ENCODE assay signal across 13 cellular contexts in the genomic region with DNA sequence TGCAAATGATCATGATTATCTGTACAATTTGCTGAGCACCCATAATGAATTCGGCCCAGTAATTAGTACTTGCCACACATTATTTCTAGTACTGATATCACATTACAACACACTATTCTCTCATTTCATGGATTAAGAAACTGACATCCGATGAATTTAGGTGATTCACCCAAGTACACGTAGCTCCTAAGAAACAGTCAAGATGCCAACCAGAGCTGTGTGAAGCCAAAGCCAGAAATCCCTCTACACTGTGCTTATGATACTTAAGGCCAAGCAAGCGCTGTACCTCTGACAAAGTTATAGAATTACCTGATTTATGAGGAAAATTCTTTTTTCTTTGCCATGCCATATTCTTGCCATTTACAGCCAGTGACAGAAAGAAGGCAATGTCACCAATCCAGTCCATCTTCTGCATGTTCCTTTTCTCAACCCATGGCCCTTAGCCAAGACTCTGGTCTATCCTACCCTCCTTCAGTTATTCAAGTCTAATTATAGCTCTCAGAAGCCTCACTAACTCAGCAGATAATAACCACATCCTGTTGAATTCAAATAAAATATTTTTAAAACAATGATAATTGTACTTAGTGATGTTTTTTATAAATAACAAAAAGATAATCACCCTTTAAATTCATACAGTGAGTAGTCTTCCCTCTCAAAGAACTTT.
DNase-seq lines count a peak whose midpoint lies in the region; ATAC-seq and TF ChIP-seq lines count a peak whose summit lies in the region.
"Had no signal": no experiment of that assay in that cellular context is flagged by ENCODE, and none has a peak within 500 bp of the region (broad histone marks: within the 10 kb centered on the region; RNA-seq: fewer than 3 reads in every experiment).

No MANE protein-coding gene starts in this region.

- TF ChIP-seq POLR2A in IMR-90 (IDR thresholded peaks at IDR 0.05; ENCODE audit: low read depth, low read length) (no peak), testis (IDR thresholded peaks at IDR 0.05) (no peak)

- peak overlapping the region in 9 of 10 experiments; percentile 21 to 60 (median 43); a peak in 15 of 20 replicates for H3K4me3 ChIP-seq in BLaER1 treated with 17β-estradiol and CSF1 and Interleukin-3, amounts not matched to agents 10 nM and 100 nM
- H3K4me3 ChIP-seq in IMR-90 (ENCODE audit: insufficient read depth, low read depth, low read length) (no peak overlapping the region), SU-DHL-6 (ENCODE audit: insufficient read depth, low read length, poor library complexity, severe bottlenecking) (peak overlapping the region; percentile 18), testis (no peak overlapping the region)
- H3K4me3 ChIP-seq: esophagus muscularis mucosa had no signal

- H3F3A ChIP-seq in SU-DHL-6 (ENCODE audit: insufficient read depth), result no peaks in the 10 kb centered on the region

- no peak overlapping the region for H3K56ac ChIP-seq in IMR-90 (ENCODE audit: extremely low read depth, insufficient read depth, low read length)

- no CpG with 5 or more reads among the region's 4 CpGs for WGBS in IMR-90 (ENCODE audit: extremely low coverage in 2 of 2, insufficient read length in 1 of 2), 2 experiments
- WGBS in testis, 2 donors, result 89 to 91% methylated on average over 4 of the region's 4 CpGs

- no peaks in the 10 kb centered on the region for H3K27me3 ChIP-seq in BLaER1 treated with 17β-estradiol and CSF1 and Interleukin-3, amounts not matched to agents 10 nM and 100 nM
- H3K27me3 ChIP-seq in IMR-90 (ENCODE audit: control insufficient read depth, insufficient read depth, low read length) (no peaks in the 10 kb centered on the region), SU-DHL-6 (ENCODE audit: low read length) (no peaks in the 10 kb centered on the region), foreskin keratinocyte (no peaks in the 10 kb centered on the region), testis (no peaks in the 10 kb centered on the region)
- H3K27me3 ChIP-seq: esophagus muscularis mucosa had no signal

- H2BK120ac ChIP-seq in IMR-90 (ENCODE audit: low read depth, low read length), result 0 out of 2 replicates have a peak overlapping the region, but pooled peaks have one; percentile 49

- ATAC-seq in IMR-90 (ENCODE audit: low read depth) (no peak), foreskin keratinocyte (peak; percentile 30), HG02970 (IDR thresholded peaks at IDR 0.05; ENCODE audit: low FRiP score, unreplicated experiment) (no peak)

- peaks cover 0 to 14% (median 0%) of the 10 kb centered on the region in 11 experiments; a peak in 6 of 22 replicates for H3K36me3 ChIP-seq in BLaER1 treated with 17β-estradiol and CSF1 and Interleukin-3, amounts not matched to agents 10 nM and 100 nM
- H3K36me3 ChIP-seq in IMR-90 (ENCODE audit: control insufficient read depth, insufficient read depth, low read length) (no peaks in the 10 kb centered on the region), SU-DHL-6 (ENCODE audit: low read length) (no peaks in the 10 kb centered on the region), testis (ENCODE audit: low read depth, missing control alignments) (no peaks in the 10 kb centered on the region)
- H3K36me3 ChIP-seq: esophagus muscularis mucosa had no signal

- peak overlapping the region; percentile 76; the same call in 1 of the 2 replicates for H2AK5ac ChIP-seq in IMR-90 (ENCODE audit: low read depth, low read length)

- in situ Hi-C loops in IMR-90 (cut with MboI; ENCODE audit: low sequenced_read_pairs), result no loop called here

- peak overlapping the region; percentile 83 to 99 (median 96) for H3K27ac ChIP-seq in BLaER1 treated with 17β-estradiol and CSF1 and Interleukin-3, amounts not matched to agents 10 nM and 100 nM
- no peak overlapping the region for H3K27ac ChIP-seq in IMR-90 (ENCODE audit: insufficient read depth, low read length)
- H3K27ac ChIP-seq in SU-DHL-6 (ENCODE audit: low read depth, low read length), result peak overlapping the region; percentile 44
- H3K27ac ChIP-seq in foreskin keratinocyte, result no peak overlapping the region
- no peak overlapping the region for H3K27ac ChIP-seq in testis
- H3K27ac ChIP-seq: esophagus muscularis mucosa had no signal

- H2BK5ac ChIP-seq in IMR-90 (ENCODE audit: low read depth, low read length, poor library complexity, severe bottlenecking), result no peak overlapping the region

- dilution Hi-C loops in IMR-90 (cut with HindIII; ENCODE audit: low sequenced_read_pairs, unreplicated experiment), result no loop called here

- POLR2A ChIA-PET in IMR-90 (lab: Charles Lee; ENCODE audit: unreplicated experiment), result no interaction called here

- H3K9me2 ChIP-seq in SU-DHL-6 (replicated peaks; ENCODE audit: insufficient read depth, low read length), result no peaks in the 10 kb centered on the region
- H3K9me2 ChIP-seq: SK-N-SH had no signal

- peaks cover 4 to 44% (median 28%) of the 10 kb centered on the region in 11 experiments; a peak in 20 of 22 replicates for H3K9me3 ChIP-seq in BLaER1 treated with 17β-estradiol and CSF1 and Interleukin-3, amounts not matched to agents 10 nM and 100 nM (replicated peaks in 1 of 11)
- H3K9me3 ChIP-seq in IMR-90 (ENCODE audit: control insufficient read depth, insufficient read depth, low read length), result no peaks in the 10 kb centered on the region
- no peaks in the 10 kb centered on the region for H3K9me3 ChIP-seq in SU-DHL-6 (ENCODE audit: insufficient read depth, low read length)
- H3K9me3 ChIP-seq in testis, result no peaks in the 10 kb centered on the region
- H3K9me3 ChIP-seq: esophagus muscularis mucosa, SK-N-SH had no signal

- H4K20me1 ChIP-seq in BLaER1 treated with 17β-estradiol and CSF1 and Interleukin-3, amounts not matched to agents 10 nM and 100 nM, result no peaks in the 10 kb centered on the region
- H4K20me1 ChIP-seq in IMR-90 (ENCODE audit: insufficient read depth, low read length), result no peaks in the 10 kb centered on the region
- H4K20me1 ChIP-seq in SU-DHL-6 (ENCODE audit: low read depth, low read length), result no peaks in the 10 kb centered on the region

- peak overlapping the region in 1 of 2 experiments; percentile 42; a peak in 1 of 4 replicates for H4K8ac ChIP-seq in IMR-90 (ENCODE audit: low read depth in 2 of 2, low read length in 2 of 2)

- H2AFZ ChIP-seq in IMR-90 (replicated peaks; ENCODE audit: low read length, poor library complexity), result no peak overlapping the region
- peak overlapping the region; percentile 62 for H2AFZ ChIP-seq in SU-DHL-6 (ENCODE audit: low read depth, low read length, severe bottlenecking)

- peak; percentile 27 for DNase-seq in IMR-90
- peak in 1 of 2 donors; percentile 57 for DNase-seq in foreskin keratinocyte
- DNase-seq in stimulated activated CD4-positive, alpha-beta T cell treated with anti-CD3 and anti-CD28 coated beads, Interleukin-15, amount 100 ng/mL, for 24 hours, result no peak
- no peak for DNase-seq in NK-92 treated with Interleukin-12 subunit alpha and Interleukin-12 subunit beta, amount 100 ng/mL, for 24 hours (lab: John Stamatoyannopoulos, UW)
- DNase-seq in testis, result no peak
- DNase-seq: H7, NCI-H2081, retina, SK-N-SH had no signal

- H3K79me2 ChIP-seq in SU-DHL-6 (ENCODE audit: insufficient read depth, low read length), result no peaks in the 10 kb centered on the region

- peak overlapping the region; percentile 54; the same call in 1 of the 3 replicates for H2BK15ac ChIP-seq in IMR-90 (ENCODE audit: low read depth, low read length)

- intact Hi-C loops in IMR-90 (cut with micrococcal nuclease) (no loop called here), testis (cut with DNase I; ENCODE audit: low total_unique reads) (no loop called here)

- H3K9me1 ChIP-seq in IMR-90 (ENCODE audit: insufficient read depth, low read length), result peaks cover 4% of the 10 kb centered on the region

- TF ChIP-seq CTCF in IMR-90 (conservative IDR thresholded peaks at IDR 0.05; ENCODE audit: low read depth, low read length), result no peak
- no peak for TF ChIP-seq CTCF in SU-DHL-6 (IDR thresholded peaks at IDR 0.05; ENCODE audit: insufficient read depth, low read length, poor library complexity, severe bottlenecking)
- TF ChIP-seq CTCF in foreskin keratinocyte (conservative IDR thresholded peaks at IDR 0.05), result no peak
- no peak for TF ChIP-seq CTCF in testis (IDR thresholded peaks at IDR 0.05)

- peak overlapping the region; percentile 75 to 93 (median 84) for H3K9ac ChIP-seq in BLaER1 treated with 17β-estradiol and CSF1 and Interleukin-3, amounts not matched to agents 10 nM and 100 nM
- H3K9ac ChIP-seq in IMR-90 (ENCODE audit: low read depth, low read length) (no peak overlapping the region), SU-DHL-6 (ENCODE audit: low read length) (peak overlapping the region; percentile 21)
- H3K9ac ChIP-seq: SK-N-SH had no signal

- H3K18ac ChIP-seq in IMR-90 (ENCODE audit: low read depth, low read length), result no peak overlapping the region; the same call in 1 of the 2 replicates

- H3K4ac ChIP-seq in IMR-90 (ENCODE audit: low read depth, low read length), result peak overlapping the region; percentile 58

- no TSS peak for BruUV-seq in IMR-90 (replicated peaks; lab: Mats Ljungman, UMichigan)

- CTCF ChIA-PET in IMR-90 (lab: Yijun Ruan, JAX), result no interaction called here

- H2AK9ac ChIP-seq in IMR-90 (replicated peaks; ENCODE audit: low read depth, low read length, poor library complexity), result no peak overlapping the region

- peak overlapping the region; percentile 67 to 93 (median 81) for H3K4me2 ChIP-seq in BLaER1 treated with 17β-estradiol and CSF1 and Interleukin-3, amounts not matched to agents 10 nM and 100 nM
- H3K4me2 ChIP-seq in IMR-90 (ENCODE audit: low read depth, low read length) (no peak overlapping the region), SU-DHL-6 (ENCODE audit: low read depth, low read length, poor library complexity, severe bottlenecking) (peak overlapping the region; percentile 63)
- H3K4me2 ChIP-seq: SK-N-SH had no signal

- no peak for TF ChIP-seq RAD21 in IMR-90 (IDR thresholded peaks at IDR 0.05; ENCODE audit: low read length)

- peak overlapping the region; percentile 68; the same call in 1 of the 2 replicates for H2BK20ac ChIP-seq in IMR-90 (ENCODE audit: low read depth, low read length)

- H3K4me1 ChIP-seq in BLaER1 treated with 17β-estradiol and CSF1 and Interleukin-3, amounts not matched to agents 10 nM and 100 nM, result peaks cover 41 to 86% (median 61%) of the 10 kb centered on the region in 10 experiments
- H3K4me1 ChIP-seq in IMR-90 (ENCODE audit: control insufficient read depth, insufficient read depth, low read length) (peaks cover 9% of the 10 kb centered on the region), foreskin keratinocyte (peaks cover 37% of the 10 kb centered on the region), testis (no peaks in the 10 kb centered on the region)
- H3K4me1 ChIP-seq: esophagus muscularis mucosa had no signal

- peak overlapping the region; percentile 95; the same call in 1 of the 2 replicates for H3K14ac ChIP-seq in IMR-90 (replicated peaks; ENCODE audit: low read depth, low read length)

- peak overlapping the region; percentile 27; the same call in 1 of the 2 replicates for H4K91ac ChIP-seq in IMR-90 (ENCODE audit: insufficient read depth, low read depth, low read length)

- H3K23ac ChIP-seq in IMR-90 (ENCODE audit: low read depth, low read length), result 0 out of 2 replicates have a peak overlapping the region, but pooled peaks have one; percentile 47

- no peaks in the 10 kb centered on the region for H3K79me1 ChIP-seq in IMR-90 (ENCODE audit: low read depth in 1 of 2, low read length in 2 of 2)

- H4K5ac ChIP-seq in IMR-90 (ENCODE audit: low read depth, low read length), result no peak overlapping the region

TF ChIP-seq in IMR-90, 13 proteins besides CTCF, POLR2A, EP300 and RAD21:
- no peak for TF ChIP-seq RCOR1 (IDR thresholded peaks at IDR 0.05; ENCODE audit: insufficient replicate concordance, low read length)
TF ChIP-seq in IMR-90: peak in this region for 0.

Comparison
In these comparisons a context has a peak if more than half of its experiments do, and no peak if none do; other contexts are left out.
1. H3K27ac ChIP-seq: peak in BLaER1 treated with 17β-estradiol and CSF1 and Interleukin-3, amounts not matched to agents 10 nM and 100 nM (11 of 11) and SU-DHL-6 (single experiment); none in IMR-90 (single experiment), foreskin keratinocyte (single experiment) and testis (0 of 2).
2. H3K4me3 ChIP-seq: peak in BLaER1 treated with 17β-estradiol and CSF1 and Interleukin-3, amounts not matched to agents 10 nM and 100 nM (9 of 10) and SU-DHL-6 (single experiment); none in IMR-90 (single experiment) and testis (0 of 2).